8 cellular contexts compared by ENCODE assay signal in the genomic region with DNA sequence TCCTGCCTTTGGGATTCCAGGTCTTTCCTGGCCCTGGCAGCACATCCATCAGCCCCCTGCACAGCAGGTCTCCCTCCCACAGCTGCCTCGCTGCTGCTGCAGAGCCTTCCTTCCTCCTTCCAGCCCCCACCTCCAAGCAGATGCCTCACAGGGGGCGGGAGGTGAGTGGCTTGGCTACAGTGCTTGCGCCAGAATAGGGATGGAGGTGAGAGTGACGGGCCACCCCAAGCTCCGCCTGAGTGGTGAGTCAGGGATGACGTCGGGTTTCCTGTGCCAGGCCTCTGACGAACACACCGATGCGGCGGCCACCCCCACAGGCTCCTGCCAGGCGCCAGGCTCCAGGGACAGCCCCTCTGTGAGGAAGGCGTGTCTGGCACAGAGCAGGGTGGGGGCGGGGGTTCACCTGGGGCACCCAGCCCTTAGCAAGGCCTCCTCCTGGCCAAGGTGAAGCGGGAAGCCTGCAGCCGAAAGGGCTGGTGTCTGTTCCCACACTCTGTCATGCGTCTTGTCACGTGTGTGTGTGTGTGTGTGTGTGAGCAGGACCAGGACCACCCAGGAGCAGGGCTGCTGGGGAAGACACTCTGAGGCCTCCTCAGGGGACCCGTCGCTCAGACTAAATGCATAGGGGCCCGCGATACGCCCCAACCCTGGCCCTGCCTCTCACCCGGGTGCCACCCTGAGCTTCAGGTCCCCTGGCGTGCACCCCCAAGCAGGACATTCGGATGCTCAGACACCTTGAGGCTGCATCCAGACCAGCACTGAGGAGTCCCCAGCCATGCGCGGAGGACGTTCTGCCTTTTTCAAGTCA. TPM values are rescaled to one million over a fixed set of nuclear protein-coding genes. Genes with fewer than 3 reads are reported as not detected.
A peak's percentile ranks its signal among the peaks of the same experiment; 100 is the strongest.
DNase-seq lines count a peak whose midpoint lies in the region; ATAC-seq and TF ChIP-seq lines count a peak whose summit lies in the region.

No MANE protein-coding gene starts in this region.

- H3K27me3 ChIP-seq in CD4-positive, alpha-beta memory T cell (ENCODE audit: insufficient read depth, low read length), result no peaks in the 10 kb centered on the region
- H3K27me3 ChIP-seq in HUES48 (ENCODE audit: control insufficient read depth, insufficient read depth, low read length) (peaks cover 37% of the 10 kb centered on the region), SJCRH30 (no peaks in the 10 kb centered on the region), sigmoid colon (peaks cover 0 to 9% (median 0%) of the 10 kb centered on the region in 3 donors)

- H3K9me3 ChIP-seq in CD4-positive, alpha-beta memory T cell (ENCODE audit: control insufficient read depth in 1 of 2, low read length in 2 of 2), result no peaks in the 10 kb centered on the region
- H3K9me3 ChIP-seq in HUES48 (ENCODE audit: control insufficient read depth, insufficient read depth, low read length), result no peaks in the 10 kb centered on the region
- no peaks in the 10 kb centered on the region for H3K9me3 ChIP-seq in SJCRH30 (replicated peaks)
- no peaks in the 10 kb centered on the region for H3K9me3 ChIP-seq in sigmoid colon

- CTCF ChIA-PET in CD4-positive, alpha-beta memory T cell (lab: Charles Lee; ENCODE audit: partially characterized antibody), result interaction anchor here (1.3 to 14.8 kb wide), 4 partner anchors 10 to 26 kb away, joined by 10 to 648 read pairs (median 16); a partner anchor contains a TSS

- H3K4me1 Mint-ChIP-seq in CD4-positive, alpha-beta memory T cell, result peaks cover 28 to 73% (median 57%) of the 10 kb centered on the region in 4 donors

- H3K9ac ChIP-seq in HUES48 (ENCODE audit: low read depth, low read length), result no peak overlapping the region

- intact Hi-C loops in CD4-positive, alpha-beta memory T cell (cut with micrococcal nuclease), result loop anchor here (5.0 kb wide), 1 partner anchor 389 kb away; a partner anchor contains a TSS
- intact Hi-C loops in Right ventricle myocardium inferior (cut with DNase I) (loop anchor here (5.0 kb wide), 1 partner anchor 119 kb away; a partner anchor contains a TSS), sigmoid colon (cut with DNase I) (no loop called here)

- no peak for TF ChIP-seq POLR2A in sigmoid colon (IDR thresholded peaks at IDR 0.05)

- 36 to 53% methylated on average over 29 of the region's 29 CpGs for WGBS in sigmoid colon, 2 donors

- H3K4me3 ChIP-seq in CD4-positive, alpha-beta memory T cell (ENCODE audit: low read length in 2 of 2), result peak overlapping the region in 1 of 2 donors; percentile 27
- no peak overlapping the region for H3K4me3 ChIP-seq in HUES48 (ENCODE audit: low read depth, low read length)
- H3K4me3 ChIP-seq in SJCRH30, result peak overlapping the region; percentile 48
- no peak overlapping the region for H3K4me3 ChIP-seq in sigmoid colon

- TF ChIP-seq CTCF in sigmoid colon (IDR thresholded peaks at IDR 0.05), result no peak

- no peak for TF ChIP-seq EP300 in sigmoid colon (IDR thresholded peaks at IDR 0.05)

- H3K36me3 ChIP-seq in CD4-positive, alpha-beta memory T cell (ENCODE audit: insufficient read depth, low read length), result peaks cover under 1% of the 10 kb centered on the region
- H3K36me3 ChIP-seq in HUES48 (ENCODE audit: control insufficient read depth, insufficient read depth, low read length), result no peaks in the 10 kb centered on the region
- no peaks in the 10 kb centered on the region for H3K36me3 ChIP-seq in SJCRH30
- no peaks in the 10 kb centered on the region for H3K36me3 ChIP-seq in sigmoid colon

- ATAC-seq in GM21381 (IDR thresholded peaks at IDR 0.05; ENCODE audit: unreplicated experiment), result peak; percentile 31
- no peak for ATAC-seq in Right ventricle myocardium inferior

- H3K4me3 Mint-ChIP-seq in CD4-positive, alpha-beta memory T cell, result peak overlapping the region; percentile 76 to 90 (median 84)

- no peaks in the 10 kb centered on the region for H3K27me3 Mint-ChIP-seq in CD4-positive, alpha-beta memory T cell

- POLR2A ChIA-PET in CD4-positive, alpha-beta memory T cell (lab: Charles Lee; ENCODE audit: partially characterized antibody), result interaction anchor here (1.1 to 12.4 kb wide), 6 partner anchors 10 to 814 kb away, joined by 5 to 285 read pairs (median 20); a partner anchor contains a TSS

- DNase-seq in CD4-positive, alpha-beta memory T cell, result peak; percentile 95 to 100 (median 98)
- DNase-seq in SJCRH30, result peak; percentile 89 to 94
- peak; percentile 93 for DNase-seq in activated gamma-delta T cell treated with anti-CD3 and anti-CD28 coated beads, Interleukin-2, amount 50 U/mL, for 16 hours (ENCODE audit: low read depth)
- peak; percentile 87 for DNase-seq in Right ventricle myocardium inferior (ENCODE audit: missing footprints)
- peak; percentile 82 for DNase-seq in sigmoid colon
- no peak for DNase-seq in NCI-H748 (lab: John Stamatoyannopoulos, UW; ENCODE audit: unreplicated experiment)

- peak overlapping the region; percentile 98 to 100 (median 99) for H3K27ac Mint-ChIP-seq in CD4-positive, alpha-beta memory T cell

- peaks cover 0 to 25% of the 10 kb centered on the region in 2 donors for H3K36me3 Mint-ChIP-seq in CD4-positive, alpha-beta memory T cell

- peaks cover 0 to 6% (median 0%) of the 10 kb centered on the region in 8 donors for H3K9me3 Mint-ChIP-seq in CD4-positive, alpha-beta memory T cell

- H3K27ac ChIP-seq in CD4-positive, alpha-beta memory T cell (ENCODE audit: low read depth, low read length), result peak overlapping the region; percentile 100
- H3K27ac ChIP-seq in HUES48 (ENCODE audit: low read depth, low read length) (peak overlapping the region; percentile 28), SJCRH30 (peak overlapping the region; percentile 91), sigmoid colon (no peak overlapping the region)

- peaks cover 52% of the 10 kb centered on the region for H3K4me1 ChIP-seq in CD4-positive, alpha-beta memory T cell (ENCODE audit: insufficient read depth, low read length)
- H3K4me1 ChIP-seq in HUES48 (ENCODE audit: control insufficient read depth, insufficient read depth, low read length) (peaks cover 37% of the 10 kb centered on the region), SJCRH30 (peaks cover 58% of the 10 kb centered on the region), sigmoid colon (peaks cover 0 to 17% (median 15%) of the 10 kb centered on the region in 4 donors)

RNA-seq across cellular contexts. Expression of a gene that starts 3.4 kb away (rescaled TPM):
- total RNA-seq in CD4-positive, alpha-beta memory T cell, result 10 to 100 TPM; 33.4 to 34.6 TPM
- 100 to 1,000 TPM in 1 of 2 donors, 10 to 100 TPM in 1; 48.2 to 303 TPM for polyA plus RNA-seq in CD4-positive, alpha-beta memory T cell
- total RNA-seq in SJCRH30 (2014; rRNA removed; shearing (Covaris generic)), result 0.67 and 1.0 TPM in 2 replicates
- 1.3 TPM for total RNA-seq in Right ventricle myocardium inferior
- total RNA-seq in sigmoid colon, result 1 to 10 TPM in 3 of 4 donors, not detected in 1; 2.5 to 6.7 (median 3.0) TPM
- polyA plus RNA-seq in sigmoid colon, result 10 to 100 TPM in 1 of 3 donors, 1 to 10 TPM in 2; 1.2 to 17.4 (median 1.2) TPM

RNA-seq across cellular contexts. Expression of a gene that starts 10.3 kb away (rescaled TPM):
- 1 to 10 TPM in 1 of 2 experiments, not detected in 1; 1.3 TPM for total RNA-seq in CD4-positive, alpha-beta memory T cell
- polyA plus RNA-seq in CD4-positive, alpha-beta memory T cell, result under 1 TPM in 1 of 2 donors, not detected in 1; 0.48 TPM
- not detected in 2 replicates for total RNA-seq in SJCRH30 (2014; rRNA removed; shearing (Covaris generic))
- total RNA-seq in Right ventricle myocardium inferior (not detected), sigmoid colon (not detected)
- under 1 TPM in 1 of 3 donors, not detected in 2; 0.36 TPM for polyA plus RNA-seq in sigmoid colon

RNA-seq across cellular contexts. Expression of a gene that starts 32.2 kb away (rescaled TPM):
- not detected for total RNA-seq in CD4-positive, alpha-beta memory T cell
- polyA plus RNA-seq in CD4-positive, alpha-beta memory T cell, result not detected
- not detected in 2 replicates for total RNA-seq in SJCRH30 (2014; rRNA removed; shearing (Covaris generic))
- total RNA-seq in Right ventricle myocardium inferior, result 6.9 TPM
- total RNA-seq in sigmoid colon, result 1 to 10 TPM in 2 of 4 donors, under 1 TPM in 2; 0.49 to 1.4 (median 0.83) TPM
- under 1 TPM in 2 of 3 donors, not detected in 1; under 0.01 to 0.54 TPM for polyA plus RNA-seq in sigmoid colon

Comparison
In these comparisons a context has a peak if more than half of its experiments do, and no peak if none do; other contexts are left out.
1. H3K27ac ChIP-seq: peak in CD4-positive, alpha-beta memory T cell (single experiment), HUES48 (single experiment) and SJCRH30 (single experiment); none in sigmoid colon (0 of 4).
2. RNA of a gene that starts 3.4 kb away (total RNA-seq): 33.4 to 34.6 TPM in CD4-positive, alpha-beta memory T cell; 2.5 to 6.7 TPM in sigmoid colon, 1.3 TPM in Right ventricle myocardium inferior (single experiment) and 0.67 to 1.0 TPM in SJCRH30; every median in the first group is over 4 times any median in the second.